In the genomic region with DNA sequence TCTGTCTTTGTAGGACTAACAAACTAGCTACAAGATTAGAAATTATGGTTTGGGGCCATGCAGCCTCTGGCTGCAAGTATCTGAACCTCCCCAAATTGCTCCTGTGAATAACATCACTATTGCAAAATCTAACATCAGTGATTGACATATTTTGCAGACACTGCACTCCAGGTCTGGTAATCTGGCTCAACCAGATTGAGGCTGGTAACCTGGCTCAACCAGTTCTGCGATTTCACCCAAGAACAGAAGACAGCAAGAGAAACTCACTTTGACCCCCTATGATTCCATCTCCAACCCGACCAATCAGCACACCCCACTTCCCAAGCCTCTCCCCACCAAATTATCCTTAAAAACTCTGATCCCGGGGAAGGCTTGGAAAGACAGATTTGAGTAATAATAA, we compare ENCODE assay signal across 19 cellular contexts. TPM values are rescaled to one million over a fixed set of nuclear protein-coding genes. Genes with fewer than 3 reads are reported as not detected.
DNase-seq lines count a peak whose midpoint lies in the region; ATAC-seq and TF ChIP-seq lines count a peak whose summit lies in the region.
"Had no signal": no experiment of that assay in that cellular context is flagged by ENCODE, and none has a peak within 500 bp of the region (broad histone marks: within the 10 kb centered on the region; RNA-seq: fewer than 3 reads in every experiment).

No MANE protein-coding gene starts in this region.

- no peak overlapping the region for H4K8ac ChIP-seq in trophoblast cell (ENCODE audit: low read depth, low read length)

- BruUV-seq in Calu3 (replicated peaks; lab: Mats Ljungman, UMichigan) (no TSS peak), PC-9 (replicated peaks; lab: Mats Ljungman, UMichigan) (no TSS peak)

- peaks cover 4% of the 10 kb centered on the region; the same call in 1 of the 2 replicates for H3K36me3 ChIP-seq in PC-9 (ENCODE audit: low read depth)
- H3K36me3 ChIP-seq in trophoblast cell (ENCODE audit: control insufficient read depth in 1 of 2, insufficient read depth in 2 of 2, low read length in 2 of 2), result peaks cover 2% of the 10 kb centered on the region in 2 experiments
- H3K36me3 ChIP-seq in aorta (ENCODE audit: control insufficient read depth in 1 of 2, insufficient read depth in 2 of 2, low read length in 1 of 2), result peaks cover 0 to 5% of the 10 kb centered on the region in 2 donors
- H3K36me3 ChIP-seq in smooth muscle cell (ENCODE audit: low read depth), result no peaks in the 10 kb centered on the region
- H3K36me3 ChIP-seq: BLaER1 had no signal

- H3K4me1 Mint-ChIP-seq in Calu3 (ENCODE audit: low read depth, unreplicated experiment) (peaks cover 8% of the 10 kb centered on the region), glutamatergic neuron (ENCODE audit: low read depth, unreplicated experiment) (no peaks in the 10 kb centered on the region)
- H3K4me1 Mint-ChIP-seq: CD14-positive monocyte had no signal

- H3K4me2 ChIP-seq in PC-9, result peak overlapping the region; percentile 28; the same call in 1 of the 2 replicates
- H3K4me2 ChIP-seq in trophoblast cell (ENCODE audit: low read length), result no peak overlapping the region
- no peak overlapping the region for H3K4me2 ChIP-seq in smooth muscle cell
- H3K4me2 ChIP-seq: BLaER1 had no signal

- CTCF ChIA-PET in Calu3 (lab: Charles Lee) (interaction anchor here (0.6 kb wide), 1 partner anchor 421 kb away, joined by 3 read pairs; no protein-coding TSS in a partner anchor), PC-9 (lab: Charles Lee) (no interaction called here)

- DNase-seq in Calu3, result peak; percentile 18
- peak; percentile 42 to 69 for DNase-seq in PC-9
- DNase-seq in epithelial cell of esophagus (ENCODE audit: low read depth), result peak; percentile 77
- DNase-seq in trophoblast cell, result peak; percentile 50 to 71
- no peak for DNase-seq in NCI-H2171 treated with DMSO at 0.1 percent for 48 hours (lab: John Stamatoyannopoulos, UW)
- no peak for DNase-seq in glutamatergic neuron
- no peak for DNase-seq in aorta
- DNase-seq in smooth muscle cell (lab: John Stamatoyannopoulos, UW; ENCODE audit: unreplicated experiment), result no peak
- DNase-seq: 8988T; CD4-positive, alpha-beta memory T cell; DMS 273 treated with DMSO at 0.1 percent for 48 hours; DMS53; DND-41; EL; GM23248; HCEC 1CT; IMR-90 had no signal

- H2AK5ac ChIP-seq in trophoblast cell (ENCODE audit: low read length), result no peak overlapping the region

- no peak overlapping the region for H4K91ac ChIP-seq in trophoblast cell (ENCODE audit: low read depth, low read length)

- TF ChIP-seq CTCF in Calu3 (IDR thresholded peaks at IDR 0.05; ENCODE audit: unreplicated experiment) (no peak), PC-9 (conservative IDR thresholded peaks at IDR 0.05) (no peak), epithelial cell of esophagus (IDR thresholded peaks at IDR 0.05; ENCODE audit: insufficient read depth, low read depth, low read length, missing control alignments) (no peak), glutamatergic neuron (IDR thresholded peaks at IDR 0.05; ENCODE audit: partially characterized antibody, unreplicated experiment) (no peak), smooth muscle cell (IDR thresholded peaks at IDR 0.05; ENCODE audit: borderline replicate concordance, insufficient read depth, poor library complexity, severe bottlenecking) (no peak)

- H3K9me3 Mint-ChIP-seq in Calu3 (ENCODE audit: low read depth, unreplicated experiment), result no peaks in the 10 kb centered on the region
- peaks cover 2% of the 10 kb centered on the region for H3K9me3 Mint-ChIP-seq in glutamatergic neuron (ENCODE audit: unreplicated experiment)
- H3K9me3 Mint-ChIP-seq: CD4-positive, alpha-beta memory T cell had no signal

- H2BK5ac ChIP-seq in trophoblast cell (ENCODE audit: low read depth, low read length, poor library complexity), result no peak overlapping the region

- no peak overlapping the region for H3K4ac ChIP-seq in trophoblast cell (ENCODE audit: low read depth, low read length)

- H3K4me3 ChIP-seq in PC-9, result no peak overlapping the region
- H3K4me3 ChIP-seq in epithelial cell of esophagus (ENCODE audit: low read length), result no peak overlapping the region
- H3K4me3 ChIP-seq in trophoblast cell (ENCODE audit: low read depth, low read length), result no peak overlapping the region
- no peak overlapping the region for H3K4me3 ChIP-seq in aorta (ENCODE audit: low read length in 2 of 2)
- H3K4me3 ChIP-seq in smooth muscle cell, result no peak overlapping the region
- H3K4me3 ChIP-seq: BLaER1, GM23248 had no signal

- H3K36me3 Mint-ChIP-seq in Calu3 (ENCODE audit: insufficient read depth, unreplicated experiment), result peaks cover 5% of the 10 kb centered on the region
- no peaks in the 10 kb centered on the region for H3K36me3 Mint-ChIP-seq in glutamatergic neuron (ENCODE audit: unreplicated experiment)

- POLR2A ChIA-PET in PC-9 (lab: Charles Lee; ENCODE audit: unreplicated experiment), result no interaction called here

- H3K23ac ChIP-seq in trophoblast cell (ENCODE audit: low read length), result no peak overlapping the region

- H3F3A ChIP-seq in PC-9 (ENCODE audit: insufficient read depth, low read depth) (no peaks in the 10 kb centered on the region), smooth muscle cell (ENCODE audit: low read depth) (no peaks in the 10 kb centered on the region)

- H3K27me3 ChIP-seq in PC-9 (ENCODE audit: insufficient read depth, low read depth) (no peaks in the 10 kb centered on the region), trophoblast cell (ENCODE audit: insufficient read depth, low read length) (no peaks in the 10 kb centered on the region), aorta (ENCODE audit: control insufficient read depth in 1 of 2, insufficient read depth in 2 of 2, low read length in 1 of 2) (no peaks in the 10 kb centered on the region), smooth muscle cell (ENCODE audit: low read depth) (no peaks in the 10 kb centered on the region)
- H3K27me3 ChIP-seq: BLaER1 had no signal

- H3K4me3 Mint-ChIP-seq in Calu3 (ENCODE audit: low read depth, unreplicated experiment) (no peak overlapping the region), glutamatergic neuron (ENCODE audit: unreplicated experiment) (no peak overlapping the region)
- H3K4me3 Mint-ChIP-seq: CD14-positive monocyte; CD4-positive, alpha-beta memory T cell had no signal

- intact Hi-C loops in Calu3 (cut with micrococcal nuclease; ENCODE audit: unreplicated experiment), result no loop called here
- intact Hi-C loops in PC-9 (cut with micrococcal nuclease; ENCODE audit: unreplicated experiment), result loop anchor here (10.0 kb wide), 3 partner anchors 160 to 240 kb away; no protein-coding TSS in a partner anchor
- intact Hi-C loops in aorta (cut with DNase I), result no loop called here

- no peaks in the 10 kb centered on the region for H3K79me1 ChIP-seq in trophoblast cell (ENCODE audit: low read length)

- no peaks in the 10 kb centered on the region for H3K9me3 ChIP-seq in PC-9 (ENCODE audit: insufficient read depth, low read depth)
- no peaks in the 10 kb centered on the region for H3K9me3 ChIP-seq in trophoblast cell (ENCODE audit: insufficient read depth, low read depth, low read length)
- H3K9me3 ChIP-seq in aorta (ENCODE audit: control insufficient read depth, low read length), result no peaks in the 10 kb centered on the region
- no peaks in the 10 kb centered on the region for H3K9me3 ChIP-seq in smooth muscle cell (replicated peaks; ENCODE audit: low read depth)
- H3K9me3 ChIP-seq: BLaER1 had no signal

- H3K79me2 ChIP-seq in PC-9 (ENCODE audit: low read depth) (no peaks in the 10 kb centered on the region), trophoblast cell (ENCODE audit: control insufficient read depth, insufficient read depth, low read length, poor library complexity) (no peaks in the 10 kb centered on the region), smooth muscle cell (ENCODE audit: low read depth) (no peaks in the 10 kb centered on the region)

- WGBS in trophoblast cell (ENCODE audit: extremely low coverage, insufficient coverage, insufficient read length), result no CpG with 5 or more reads among the region's 3 CpGs
- WGBS in aorta, 2 donors, result 71 to 85% methylated on average over 3 of the region's 3 CpGs
- WGBS in smooth muscle cell (ENCODE audit: low lambda C conversion rate), result 80% methylated on average over 3 of the region's 3 CpGs

- ATAC-seq in aorta (ENCODE audit: low FRiP score), result no peak

- no peak overlapping the region for H2BK120ac ChIP-seq in trophoblast cell (ENCODE audit: insufficient read depth, low read length, poor library complexity)

- no peaks in the 10 kb centered on the region for H4K20me1 ChIP-seq in PC-9 (ENCODE audit: insufficient read depth)
- no peaks in the 10 kb centered on the region for H4K20me1 ChIP-seq in smooth muscle cell (ENCODE audit: low read depth)
- H4K20me1 ChIP-seq: BLaER1 had no signal

- H3K27ac ChIP-seq in PC-9 (no peak overlapping the region), trophoblast cell (ENCODE audit: low read depth, low read length) (peak overlapping the region; percentile 26), aorta (ENCODE audit: low read depth in 1 of 2, low read length in 2 of 2) (no peak overlapping the region), smooth muscle cell (ENCODE audit: low read depth) (no peak overlapping the region)
- H3K27ac ChIP-seq: BLaER1, GM23248 had no signal

- H3K27me3 Mint-ChIP-seq in Calu3 (ENCODE audit: unreplicated experiment) (no peaks in the 10 kb centered on the region), glutamatergic neuron (ENCODE audit: unreplicated experiment) (no peaks in the 10 kb centered on the region)
- H3K27me3 Mint-ChIP-seq: CD4-positive, alpha-beta memory T cell had no signal

- H2BK12ac ChIP-seq in trophoblast cell (ENCODE audit: low read length), result no peak overlapping the region

- H3K4me1 ChIP-seq in PC-9 (replicated peaks; ENCODE audit: insufficient read depth) (peaks cover 9% of the 10 kb centered on the region; the same call in 1 of the 2 replicates), trophoblast cell (ENCODE audit: control insufficient read depth in 1 of 2, insufficient read depth in 2 of 2, low read length in 2 of 2) (no peaks in the 10 kb centered on the region), aorta (ENCODE audit: control insufficient read depth in 1 of 2, insufficient read depth in 2 of 2, low read length in 2 of 2) (no peaks in the 10 kb centered on the region), smooth muscle cell (ENCODE audit: low read depth) (no peaks in the 10 kb centered on the region)
- H3K4me1 ChIP-seq: BLaER1 had no signal

- no peak overlapping the region for H3K14ac ChIP-seq in trophoblast cell (ENCODE audit: low read length)

- H3K27ac Mint-ChIP-seq in Calu3 (ENCODE audit: unreplicated experiment) (no peak overlapping the region), glutamatergic neuron (ENCODE audit: unreplicated experiment) (no peak overlapping the region)
- H3K27ac Mint-ChIP-seq: CD14-positive monocyte had no signal

- no peak overlapping the region for H3K9ac ChIP-seq in trophoblast cell (ENCODE audit: low read length)
- H3K9ac ChIP-seq in smooth muscle cell (ENCODE audit: low read depth), result no peak overlapping the region
- H3K9ac ChIP-seq: BLaER1, GM23248 had no signal

- no peak overlapping the region for H3K18ac ChIP-seq in trophoblast cell (ENCODE audit: low read length)

- H2AFZ ChIP-seq in PC-9 (no peak overlapping the region), trophoblast cell (ENCODE audit: insufficient read depth, low read length, poor library complexity) (no peak overlapping the region), smooth muscle cell (ENCODE audit: low read depth) (no peak overlapping the region)
- H2AFZ ChIP-seq: GM23248 had no signal

- no peaks in the 10 kb centered on the region for H3K9me2 ChIP-seq in PC-9 (ENCODE audit: insufficient read depth)

- H4K12ac ChIP-seq in trophoblast cell (ENCODE audit: low read depth, low read length), result no peak overlapping the region

RNA-seq across cellular contexts. Expression of a gene that starts 20.9 kb away (rescaled TPM):
- 19.4 and 26.2 TPM in 2 replicates for total RNA-seq in Calu3 (2022)
- 29.8 and 39.6 TPM in 2 replicates for total RNA-seq in PC-9 (2021)
- 3.5 TPM in 2 replicates for polyA plus RNA-seq in trophoblast cell (2013)
- 33.1 TPM for total RNA-seq in glutamatergic neuron (ENCODE audit: unreplicated experiment)
- total RNA-seq in aorta, result 10 to 100 TPM in 1 of 2 donors, 1 to 10 TPM in 1; 7.4 to 18.3 TPM
- polyA plus RNA-seq in aorta, result 10 to 100 TPM in 1 of 2 donors, 1 to 10 TPM in 1; 9.5 to 10.5 TPM
- total RNA-seq in smooth muscle cell, result 7.8 and 8.0 TPM in 2 replicates
- polyA plus RNA-seq in smooth muscle cell, result 2.4 and 4.3 TPM in 2 replicates

Comparison
In these comparisons a context has a peak if more than half of its experiments do, and no peak if none do; other contexts are left out.
1. DNase-seq: peak in Calu3 (single experiment), PC-9 (2 of 2), epithelial cell of esophagus (single experiment) and trophoblast cell (2 of 2); none in NCI-H2171 treated with DMSO at 0.1 percent for 48 hours (single experiment), glutamatergic neuron (single experiment), aorta (0 of 2) and smooth muscle cell (single experiment).